13 cellular contexts compared by ENCODE assay signal in genomic region chr22:46047226-46047625, GRCh38.
DNase-seq lines count a peak whose midpoint lies in the region; ATAC-seq, FAIRE-seq and TF ChIP-seq lines count a peak whose summit lies in the region.
"Had no signal": no experiment of that assay in that cellular context is flagged by ENCODE, and none has a peak within 500 bp of the region (broad histone marks: within the 10 kb centered on the region; RNA-seq: fewer than 3 reads in every experiment).

No MANE protein-coding gene starts in this region.

- H3K36me3 ChIP-seq in K562 (ENCODE audit: control insufficient read depth, insufficient read depth, low read length): no peaks in the 10 kb centered on the region
- peaks cover 6% of the 10 kb centered on the region for H3K36me3 ChIP-seq in lower lobe of right lung
- H3K36me3 ChIP-seq in stomach smooth muscle (ENCODE audit: control insufficient read depth in 2 of 2, insufficient read depth in 2 of 2, low read length in 2 of 2): no peaks in the 10 kb centered on the region
- H3K36me3 ChIP-seq: cardiac muscle cell had no signal

- H3K9me3 ChIP-seq in K562 (replicated peaks; ENCODE audit: control insufficient read depth, insufficient read depth, low read depth, low read length) (no peaks in the 10 kb centered on the region), lower lobe of right lung (no peaks in the 10 kb centered on the region), stomach smooth muscle (ENCODE audit: control insufficient read depth in 2 of 2, low read length in 2 of 2) (no peaks in the 10 kb centered on the region)

- H3K27me3 ChIP-seq in HL-60 (ENCODE audit: insufficient read depth, poor library complexity, severe bottlenecking) (peaks cover 9% of the 10 kb centered on the region), K562 (ENCODE audit: control insufficient read depth in 2 of 2, insufficient read depth in 2 of 2, low read length in 2 of 2) (no peaks in the 10 kb centered on the region), lower lobe of right lung (ENCODE audit: low read depth) (no peaks in the 10 kb centered on the region), stomach smooth muscle (ENCODE audit: control insufficient read depth in 1 of 2, insufficient read depth in 2 of 2, low read length in 2 of 2) (no peaks in the 10 kb centered on the region)

- intact Hi-C loops in K562 (cut with micrococcal nuclease) (no loop called here), lower lobe of right lung (cut with DNase I) (no loop called here)

- H3K9ac ChIP-seq in K562 (ENCODE audit: insufficient read depth in 1 of 2, low read depth in 2 of 2, low read length in 2 of 2): no peak overlapping the region
- H3K9ac ChIP-seq in stomach smooth muscle (ENCODE audit: low read length in 2 of 2): peak overlapping the region; percentile 11 to 13
- H3K9ac ChIP-seq: KMS-11 had no signal

- no peak for TF ChIP-seq RAD21 in K562 (CRISPR knock-in tag; conservative IDR thresholded peaks at IDR 0.05 in 1 of 2, IDR thresholded peaks at IDR 0.05 in 1 of 2)

- WGBS in K562 (ENCODE audit: insufficient coverage, low coverage, missing lambda C conversion rate): 46% methylated on average over 10 of the region's 13 CpGs

- H2AFZ ChIP-seq in K562 (ENCODE audit: low read depth, low read length): no peak overlapping the region

- peaks cover 0 to 19% of the 10 kb centered on the region in 2 experiments; a peak in 2 of 5 replicates for H3K4me1 ChIP-seq in K562 (replicated peaks in 1 of 2; ENCODE audit: control insufficient read depth in 2 of 2, insufficient read depth in 2 of 2, low read length in 2 of 2)
- H3K4me1 ChIP-seq in lower lobe of right lung: peaks cover 86% of the 10 kb centered on the region
- peaks cover 83% of the 10 kb centered on the region for H3K4me1 ChIP-seq in stomach smooth muscle (ENCODE audit: control insufficient read depth, insufficient read depth, low read length)

- H3K27ac ChIP-seq in HL-60 (replicated peaks) (peak overlapping the region; percentile 66), K562 (ENCODE audit: extremely low read depth, low read depth, low read length) (no peak overlapping the region), lower lobe of right lung (peak overlapping the region; percentile 76), stomach smooth muscle (ENCODE audit: low read length) (peak overlapping the region; percentile 92)
- H3K27ac ChIP-seq: cardiac muscle cell, KMS-11 had no signal

- FAIRE-seq in K562 (lab: Jason Lieb, UNC): no peak
- FAIRE-seq: GM12878 had no signal

- TF ChIP-seq EP300 in K562 (IDR thresholded peaks at IDR 0.05; ENCODE audit: low read length): no peak

- TF ChIP-seq CTCF in HL-60 (IDR thresholded peaks at IDR 0.05; ENCODE audit: insufficient read depth, low read length): no peak
- no peak for TF ChIP-seq CTCF in K562 (IDR thresholded peaks at IDR 0.05 in 2 of 3, conservative IDR thresholded peaks at IDR 0.05 in 1 of 3; ENCODE audit: insufficient read depth in 2 of 3, low read depth in 1 of 3, low read length in 3 of 3)
- TF ChIP-seq CTCF in lower lobe of right lung (IDR thresholded peaks at IDR 0.05): no peak

- no peaks in the 10 kb centered on the region for H3K79me2 ChIP-seq in K562 (ENCODE audit: control insufficient read depth, insufficient read depth, low read length)

- H4K20me1 ChIP-seq in K562 (replicated peaks; ENCODE audit: control insufficient read depth, insufficient read depth, low read length): no peaks in the 10 kb centered on the region

- no peaks in the 10 kb centered on the region for H3K9me1 ChIP-seq in K562 (ENCODE audit: control insufficient read depth, insufficient read depth, low read length)

- no peak for TF ChIP-seq POLR2A in K562 (conservative IDR thresholded peaks at IDR 0.05)

- CTCF ChIA-PET in K562 (lab: Yijun Ruan, JAX; ENCODE audit: low intra/inter-chr PET ratio): no interaction called here

- in situ Hi-C loops in K562 (cut with MboI): no loop called here

- ATAC-seq in K562 (no peak), lower lobe of right lung (no peak)
- ATAC-seq: GM12878 had no signal

- no peak overlapping the region for H3K4me3 ChIP-seq in HL-60 (replicated peaks; ENCODE audit: insufficient read depth, low read length)
- H3K4me3 ChIP-seq in K562: no peak overlapping the region
- peak overlapping the region; percentile 20 for H3K4me3 ChIP-seq in lower lobe of right lung
- peak overlapping the region in 1 of 2 donors; percentile 64 for H3K4me3 ChIP-seq in stomach smooth muscle (ENCODE audit: low read length in 2 of 2)
- H3K4me3 ChIP-seq: cardiac muscle cell, GM12878 had no signal

- no TSS peak for BruUV-seq in K562 (replicated peaks; lab: Mats Ljungman, UMichigan)

- no peak overlapping the region for H3K4me2 ChIP-seq in K562 (ENCODE audit: insufficient read depth, low read length)
- H3K4me2 ChIP-seq: KMS-11 had no signal

- DNase-seq in HL-60 (ENCODE audit: low read depth in 1 of 2, low spot score in 1 of 2) (no peak), K562 (ENCODE audit: extremely low read depth in 1 of 4, low spot score in 3 of 4) (no peak), lower lobe of right lung (peak; percentile 44), UCSD-AML1 (lab: John Stamatoyannopoulos, UW; ENCODE audit: unreplicated experiment) (no peak), SW 1271 (lab: John Stamatoyannopoulos, UW) (no peak), GM19240 (ENCODE audit: insufficient read length, low spot score) (no peak)
- DNase-seq: activated T-cell treated with anti-CD3 and anti-CD28 coated beads, Interleukin-2, amount 50 U/mL, for 24 hours; DMS153; NCI-H2227 treated with DMSO at 0.1 percent for 48 hours had no signal

- POLR2A ChIA-PET in K562 (lab: Yijun Ruan, JAX): interaction anchor here (0.6 to 0.7 kb wide), 2 partner anchors 44 to 136 kb away, joined by 3 to 4 read pairs; no protein-coding TSS in a partner anchor

TF ChIP-seq in K562, 482 proteins besides CTCF, POLR2A, EP300 and RAD21:
- TF ChIP-seq ZBTB33 (CRISPR knock-in tag; IDR thresholded peaks at IDR 0.05): 0 out of 2 replicates have a peak, but pooled peaks have one; percentile 15
- TF ChIP-seq TEAD2 (tag; IDR thresholded peaks at IDR 0.05): no peak

Comparison
In these comparisons a context has a peak if more than half of its experiments do, and no peak if none do; other contexts are left out.
1. H3K9ac ChIP-seq: peak in stomach smooth muscle (2 of 2); none in K562 (0 of 2).